Comparison of ENCODE assay signal across 18 cellular contexts in the genomic region with DNA sequence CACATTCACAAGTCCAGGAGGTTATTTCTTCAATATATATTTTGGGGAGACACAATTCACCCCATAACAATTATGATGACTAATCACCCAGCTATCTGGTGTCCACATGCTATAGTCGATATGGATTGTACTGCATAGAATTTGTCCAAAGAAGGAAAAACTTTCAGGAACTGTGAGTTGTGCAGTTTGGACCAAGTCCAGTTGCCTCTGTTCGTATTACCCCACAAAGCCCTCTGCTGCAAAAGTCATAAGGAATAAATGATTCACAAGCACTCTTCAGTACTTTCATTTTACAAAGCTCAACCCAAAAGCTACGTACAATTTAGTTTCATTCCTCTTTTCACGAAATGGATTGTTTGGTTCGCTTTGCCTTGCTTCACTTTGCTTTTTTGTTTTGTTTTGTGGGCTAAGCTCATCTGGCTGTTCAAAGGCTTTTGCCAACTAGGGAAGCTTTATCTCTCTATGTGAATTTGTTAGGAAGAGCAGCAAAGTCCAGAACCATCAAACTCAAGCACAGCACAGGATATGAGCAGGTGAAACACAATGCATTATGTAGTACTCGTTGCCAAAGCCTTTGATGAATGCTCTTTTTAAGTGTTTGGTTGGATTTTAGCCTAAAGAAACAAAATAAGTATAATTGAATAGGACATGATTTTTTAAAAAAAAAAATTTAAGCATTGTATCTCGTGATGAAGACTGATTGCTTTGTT.
DNase-seq lines count a peak whose midpoint lies in the region; ATAC-seq and TF ChIP-seq lines count a peak whose summit lies in the region.
"Had no signal": no experiment of that assay in that cellular context is flagged by ENCODE, and none has a peak within 500 bp of the region (broad histone marks: within the 10 kb centered on the region; RNA-seq: fewer than 3 reads in every experiment).

No MANE protein-coding gene starts in this region.

- no peak overlapping the region for H2BK5ac ChIP-seq in neuronal stem cell (ENCODE audit: low read length)

- no peaks in the 10 kb centered on the region for H3K27me3 ChIP-seq in adipocyte (replicated peaks; ENCODE audit: control insufficient read depth, insufficient read depth, low read length)
- no peaks in the 10 kb centered on the region for H3K27me3 ChIP-seq in endodermal cell (ENCODE audit: control insufficient read depth, insufficient read depth, low read length, poor library complexity, severe bottlenecking)
- H3K27me3 ChIP-seq in neuronal stem cell (ENCODE audit: control insufficient read depth in 3 of 3, insufficient read depth in 3 of 3, low read depth in 1 of 3, low read length in 3 of 3), result no peaks in the 10 kb centered on the region
- no peaks in the 10 kb centered on the region for H3K27me3 ChIP-seq in vagina
- H3K27me3 ChIP-seq: SJCRH30 had no signal

- no peak overlapping the region for H2BK15ac ChIP-seq in neuronal stem cell (ENCODE audit: low read length)

- no peak overlapping the region for H3K27ac Mint-ChIP-seq in endodermal cell

- H3K14ac ChIP-seq in neuronal stem cell (ENCODE audit: low read length), result no peak overlapping the region

- 94 to 95% methylated on average over 6 to 7 of the region's 7 CpGs for WGBS in endodermal cell (ENCODE audit: insufficient coverage in 1 of 2, insufficient read length in 1 of 2), 2 experiments
- WGBS in neuronal stem cell (ENCODE audit: extremely low coverage in 2 of 2, insufficient read length in 2 of 2, insufficient replicate concordance in 1 of 2), 2 donors, result no CpG with 5 or more reads among the region's 7 CpGs

- H3K9me3 ChIP-seq in adipocyte (ENCODE audit: control insufficient read depth, low read length) (no peaks in the 10 kb centered on the region), endodermal cell (ENCODE audit: control insufficient read depth, low read length) (no peaks in the 10 kb centered on the region), neuronal stem cell (replicated peaks in 1 of 2; ENCODE audit: control insufficient read depth in 2 of 2, insufficient read depth in 1 of 2, low read depth in 1 of 2, low read length in 2 of 2) (no peaks in the 10 kb centered on the region), vagina (no peaks in the 10 kb centered on the region)
- H3K9me3 ChIP-seq: SJCRH30 had no signal

- no peak overlapping the region for H3K9ac ChIP-seq in adipocyte (ENCODE audit: low read length)
- H3K9ac ChIP-seq in endodermal cell (ENCODE audit: extremely low read depth, low read length, poor library complexity, severe bottlenecking), result no peak overlapping the region
- H3K9ac ChIP-seq in neuronal stem cell (ENCODE audit: low read depth, low read length, poor library complexity), result no peak overlapping the region

- DNase-seq in HCEC 1CT, result peak; percentile 58
- no peak for DNase-seq in adipocyte (ENCODE audit: low read depth)
- peak; percentile 12 for DNase-seq in endodermal cell
- DNase-seq in neuronal stem cell (ENCODE audit: low spot score), result no peak
- DNase-seq in vagina (ENCODE audit: extremely low spot score in 2 of 2), result no peak
- no peak for DNase-seq in activated CD8-positive, alpha-beta memory T cell treated with anti-CD3 and anti-CD28 coated beads for 24 hours
- DNase-seq: KBM-7, NCI-H1092, NCI-H146, NCI-H2029, NCI-H2227 treated with DMSO at 0.1 percent for 48 hours, NCI-H510A treated with DMSO at 0.1 percent for 48 hours, NCI-H748 treated with DMSO at 0.1 percent for 48 hours had no signal

- no peak overlapping the region for H2AK5ac ChIP-seq in neuronal stem cell (ENCODE audit: low read depth, low read length)

- H3K79me1 ChIP-seq in neuronal stem cell (ENCODE audit: low read depth, low read length), result no peaks in the 10 kb centered on the region

- H3K36me3 ChIP-seq in adipocyte (ENCODE audit: control insufficient read depth, insufficient read depth, low read length, severe bottlenecking), result no peaks in the 10 kb centered on the region
- H3K36me3 ChIP-seq in endodermal cell (ENCODE audit: control insufficient read depth, insufficient read depth, low read length), result no peaks in the 10 kb centered on the region
- no peaks in the 10 kb centered on the region for H3K36me3 ChIP-seq in neuronal stem cell (replicated peaks in 1 of 2; ENCODE audit: control insufficient read depth in 2 of 2, insufficient read depth in 2 of 2, low read length in 2 of 2)
- no peaks in the 10 kb centered on the region for H3K36me3 ChIP-seq in vagina
- H3K36me3 ChIP-seq: SJCRH30 had no signal

- H3K27me3 Mint-ChIP-seq in endodermal cell (ENCODE audit: insufficient read depth), result no peaks in the 10 kb centered on the region

- no peak overlapping the region for H4K91ac ChIP-seq in neuronal stem cell (ENCODE audit: low read depth, low read length, poor library complexity)

- no peak overlapping the region for H2AFZ ChIP-seq in neuronal stem cell (ENCODE audit: low read length)

- no peak for ATAC-seq in HG02588 (IDR thresholded peaks at IDR 0.05; ENCODE audit: unreplicated experiment)
- ATAC-seq: HepG2 had no signal

- no peak for TF ChIP-seq POLR2A in vagina (IDR thresholded peaks at IDR 0.05)

- no peak overlapping the region for H3K23ac ChIP-seq in neuronal stem cell (ENCODE audit: low read depth, low read length, poor library complexity)

- no peaks in the 10 kb centered on the region for H3K36me3 Mint-ChIP-seq in endodermal cell (ENCODE audit: low read depth)

- peaks cover 5% of the 10 kb centered on the region for H3K4me1 Mint-ChIP-seq in endodermal cell

- no peak overlapping the region for H3K18ac ChIP-seq in neuronal stem cell (ENCODE audit: low read length)

- no peak overlapping the region for H3K27ac ChIP-seq in endodermal cell (ENCODE audit: low read depth, low read length)
- peak overlapping the region; percentile 18 for H3K27ac ChIP-seq in neuronal stem cell (replicated peaks; ENCODE audit: low read length)
- H3K27ac ChIP-seq in vagina, result no peak overlapping the region
- H3K27ac ChIP-seq: C4-2B, HL-60, SJCRH30 had no signal

- H3K4me3 ChIP-seq in adipocyte (ENCODE audit: low read length), result peak overlapping the region; percentile 13
- no peak overlapping the region for H3K4me3 ChIP-seq in endodermal cell (ENCODE audit: low read length)
- no peak overlapping the region for H3K4me3 ChIP-seq in neuronal stem cell (ENCODE audit: low read length in 2 of 2)
- no peak overlapping the region for H3K4me3 ChIP-seq in vagina
- H3K4me3 ChIP-seq: SJCRH30 had no signal

- no peak overlapping the region for H2BK120ac ChIP-seq in neuronal stem cell (ENCODE audit: low read depth, low read length)

- H3K4me2 ChIP-seq in neuronal stem cell (ENCODE audit: insufficient read depth, low read length, poor library complexity, severe bottlenecking), result no peak overlapping the region

- no peak for TF ChIP-seq CTCF in endodermal cell (conservative IDR thresholded peaks at IDR 0.05)
- TF ChIP-seq CTCF in vagina (IDR thresholded peaks at IDR 0.05), result no peak

- no peak overlapping the region for H3K4me3 Mint-ChIP-seq in endodermal cell

- no peaks in the 10 kb centered on the region for H3K9me3 Mint-ChIP-seq in endodermal cell

- intact Hi-C loops in vagina (cut with DNase I), result loop anchor here (10.0 kb wide), 1 partner anchor 244 kb away; no protein-coding TSS in a partner anchor

- H4K8ac ChIP-seq in neuronal stem cell (ENCODE audit: low read depth, low read length), result no peak overlapping the region

- H2BK12ac ChIP-seq in neuronal stem cell (ENCODE audit: low read length), result no peak overlapping the region

- no peak overlapping the region for H3K4ac ChIP-seq in neuronal stem cell (ENCODE audit: low read length)

- no peaks in the 10 kb centered on the region for H3K4me1 ChIP-seq in adipocyte (ENCODE audit: control insufficient read depth, insufficient read depth, low read length)
- H3K4me1 ChIP-seq in endodermal cell (ENCODE audit: control insufficient read depth, insufficient read depth, low read length), result no peaks in the 10 kb centered on the region
- no peaks in the 10 kb centered on the region for H3K4me1 ChIP-seq in neuronal stem cell (ENCODE audit: control insufficient read depth in 2 of 2, insufficient read depth in 1 of 2, low read depth in 1 of 2, low read length in 2 of 2)
- H3K4me1 ChIP-seq in vagina, result no peaks in the 10 kb centered on the region
- H3K4me1 ChIP-seq: SJCRH30 had no signal

Comparison
In these comparisons a context has a peak if more than half of its experiments do, and no peak if none do; other contexts are left out.
1. DNase-seq: peak in HCEC 1CT (single experiment) and endodermal cell (single experiment); none in adipocyte (single experiment), neuronal stem cell (single experiment), vagina (0 of 2) and activated CD8-positive, alpha-beta memory T cell treated with anti-CD3 and anti-CD28 coated beads for 24 hours (single experiment).